ENCODE assay signal across 8 cellular contexts in the genomic region with DNA sequence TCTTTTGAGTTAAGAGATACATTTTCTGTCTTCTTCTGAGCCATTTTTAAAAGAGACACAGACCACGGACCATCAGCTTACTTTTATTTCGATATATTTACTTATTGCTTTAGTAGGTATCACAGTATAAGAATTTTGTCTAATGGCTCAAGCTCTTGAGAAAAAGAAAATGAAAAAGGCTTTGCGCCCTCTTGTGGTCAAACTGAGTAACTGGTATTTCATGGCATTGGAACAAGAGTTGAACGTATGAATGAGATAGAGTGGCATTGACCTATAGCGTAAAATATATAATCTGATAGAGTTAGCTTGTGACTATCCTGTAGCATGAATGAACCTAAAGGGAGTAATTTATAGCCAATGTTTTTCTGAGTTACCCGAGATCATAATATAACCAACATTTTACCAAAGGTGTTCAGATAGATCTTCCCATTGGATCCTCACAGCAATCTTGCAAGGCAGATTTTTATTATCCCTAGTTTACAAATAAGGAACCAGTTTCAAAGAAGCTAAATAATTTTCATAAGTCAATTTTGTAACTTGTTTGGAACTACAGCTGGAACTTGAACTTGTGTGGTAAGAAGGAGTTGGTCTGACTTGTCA.
A peak's percentile ranks its signal among the peaks of the same experiment; 100 is the strongest.
DNase-seq lines count a peak whose midpoint lies in the region; ATAC-seq, FAIRE-seq and TF ChIP-seq lines count a peak whose summit lies in the region.

No MANE protein-coding gene starts in this region.

- TF ChIP-seq POLR2A in HCT116 (IDR thresholded peaks at IDR 0.05; ENCODE audit: borderline replicate concordance, extremely low read depth, insufficient read depth, insufficient read length) = no peak

- no peaks in the 10 kb centered on the region for H3K9me3 Mint-ChIP-seq in brain
- no peaks in the 10 kb centered on the region for H3K9me3 Mint-ChIP-seq in stimulated activated naive CD8-positive, alpha-beta T cell treated with anti-CD3 and anti-CD28 coated beads, Interleukin-15, amount 100 ng/mL, for 72 hours

- no peaks in the 10 kb centered on the region for H3K36me3 ChIP-seq in HCT116 (ENCODE audit: control insufficient read depth in 1 of 2, insufficient read depth in 2 of 2, low read length in 2 of 2)

- DNase-seq in D721Med (ENCODE audit: insufficient read length, low spot score) (no peak), HCT116 (ENCODE audit: low read depth, low spot score) (peak; percentile 60), NCI-H82 treated with DMSO at 0.1 percent for 48 hours (lab: John Stamatoyannopoulos, UW; ENCODE audit: unreplicated experiment) (peak; percentile 35), iris pigment epithelial cell (ENCODE audit: low read depth) (peak; percentile 69)
- DNase-seq in stimulated activated naive CD4-positive, alpha-beta T cell treated with Interleukin-2 at 50 U/mL for 16 hours (lab: John Stamatoyannopoulos, UW) = peak; percentile 1
- DNase-seq in stimulated activated naive CD8-positive, alpha-beta T cell treated with anti-CD3 and anti-CD28 coated beads, Interleukin-15, amount 100 ng/mL, for 72 hours = no peak

- POLR2A ChIA-PET in HCT116 (lab: Charles Lee) = no interaction called here

- peak; percentile 83 for FAIRE-seq in D721Med (lab: Jason Lieb, UNC)

- no peaks in the 10 kb centered on the region for H3K4me1 Mint-ChIP-seq in brain
- peaks cover 5% of the 10 kb centered on the region for H3K4me1 Mint-ChIP-seq in stimulated activated naive CD8-positive, alpha-beta T cell treated with anti-CD3 and anti-CD28 coated beads, Interleukin-15, amount 100 ng/mL, for 72 hours

- H4K20me1 ChIP-seq in HCT116 (ENCODE audit: insufficient read depth) = no peaks in the 10 kb centered on the region

- RAD21 ChIA-PET in HCT116 (lab: Charles Lee; ENCODE audit: low non-redundant PET in 1 of 2, low total read pairs in 2 of 2, uncharacterized antibody in 2 of 2, unreplicated experiment in 2 of 2) = interaction anchor here (0.6 to 1.4 kb wide), 4 partner anchors 110 to 234 kb away, joined by 3 to 7 read pairs (median 4); no protein-coding TSS in a partner anchor

- H3K79me2 ChIP-seq in HCT116 (ENCODE audit: insufficient read depth, low read length) = no peaks in the 10 kb centered on the region

- no TSS peak for BruUV-seq in HCT116 (replicated peaks; lab: Mats Ljungman, UMichigan)

- TF ChIP-seq CTCF in D721Med (IDR thresholded peaks at IDR 0.05; ENCODE audit: insufficient read depth, missing control alignments) (peak; percentile 80), HCT116 (IDR thresholded peaks at IDR 0.05 in 2 of 3, conservative IDR thresholded peaks at IDR 0.05 in 1 of 3; ENCODE audit: borderline replicate concordance in 1 of 3, insufficient read depth in 1 of 3, low read depth in 2 of 3, low read length in 2 of 3) (peak; percentile 62 to 86 (median 65); a peak in 5 of 6 replicates), brain (conservative IDR thresholded peaks at IDR 0.05) (peak; percentile 80 to 81)

- peak; percentile 73 for TF ChIP-seq RAD21 in HCT116 (IDR thresholded peaks at IDR 0.05; ENCODE audit: low read depth)

- H3K4me1 ChIP-seq in HCT116 (ENCODE audit: control insufficient read depth in 1 of 2, insufficient read depth in 2 of 2, low read length in 2 of 2) = no peaks in the 10 kb centered on the region

- no peak overlapping the region for H3K27ac Mint-ChIP-seq in brain
- H3K27ac Mint-ChIP-seq in stimulated activated naive CD8-positive, alpha-beta T cell treated with anti-CD3 and anti-CD28 coated beads, Interleukin-15, amount 100 ng/mL, for 72 hours = no peak overlapping the region

- H2AFZ ChIP-seq in HCT116 (ENCODE audit: low read depth, low read length, poor library complexity, severe bottlenecking) = peak overlapping the region; percentile 49

- no peaks in the 10 kb centered on the region for H3K27me3 ChIP-seq in HCT116 (ENCODE audit: insufficient read depth, low read length)

- ATAC-seq in HCT116 = peak; percentile 82
- ATAC-seq in HG02840 (IDR thresholded peaks at IDR 0.05; ENCODE audit: low FRiP score, unreplicated experiment) = no peak
- ATAC-seq in stimulated activated naive CD8-positive, alpha-beta T cell treated with anti-CD3 and anti-CD28 coated beads, Interleukin-15, amount 100 ng/mL, for 72 hours = no peak

- H3K4me3 ChIP-seq in HCT116 (replicated peaks in 1 of 2; ENCODE audit: low read depth in 1 of 2, low read length in 2 of 2) = no peak overlapping the region

- CTCF ChIA-PET in HCT116 (lab: Charles Lee) = interaction anchor here (0.6 to 5.4 kb wide), 33 partner anchors 8 to 322 kb away, joined by 3 to 133 read pairs (median 4); no protein-coding TSS in a partner anchor

- H3K4me2 ChIP-seq in HCT116 (ENCODE audit: low read length) = no peak overlapping the region

- H3K36me3 Mint-ChIP-seq in brain = no peaks in the 10 kb centered on the region

- peaks cover 16% of the 10 kb centered on the region for H3K27me3 Mint-ChIP-seq in brain
- peaks cover 31% of the 10 kb centered on the region for H3K27me3 Mint-ChIP-seq in stimulated activated naive CD8-positive, alpha-beta T cell treated with anti-CD3 and anti-CD28 coated beads, Interleukin-15, amount 100 ng/mL, for 72 hours

- H3K27ac ChIP-seq in HCT116 (ENCODE audit: low read depth, low read length) = no peak overlapping the region

- H3K4me3 Mint-ChIP-seq in brain = no peak overlapping the region
- no peak overlapping the region for H3K4me3 Mint-ChIP-seq in stimulated activated naive CD8-positive, alpha-beta T cell treated with anti-CD3 and anti-CD28 coated beads, Interleukin-15, amount 100 ng/mL, for 72 hours

- intact Hi-C loops in HCT116 (cut with micrococcal nuclease) = loop anchor here (1.0 to 5.0 kb wide), 4 partner anchors 110 to 519 kb away; no protein-coding TSS in a partner anchor

- no peaks in the 10 kb centered on the region for H3K9me2 ChIP-seq in HCT116 (ENCODE audit: insufficient read depth)

- H3K9me3 ChIP-seq in HCT116 (ENCODE audit: control insufficient read depth in 1 of 2, insufficient read depth in 1 of 2, low read depth in 1 of 2, low read length in 2 of 2) = no peaks in the 10 kb centered on the region

- H3K9ac ChIP-seq in HCT116 (ENCODE audit: low read length) = no peak overlapping the region

TF ChIP-seq in HCT116, 20 proteins besides CTCF, POLR2A, EP300 and RAD21:
- TF ChIP-seq CBX3 (IDR thresholded peaks at IDR 0.05; ENCODE audit: low read depth) (0 out of 2 replicates have a peak, but pooled peaks have one; percentile 32), SRF (IDR thresholded peaks at IDR 0.05; ENCODE audit: low read depth) (no peak)

Comparison
In these comparisons a context has a peak if more than half of its experiments do, and no peak if none do; other contexts are left out.
1. DNase-seq: peak in HCT116 (single experiment), NCI-H82 treated with DMSO at 0.1 percent for 48 hours (single experiment), iris pigment epithelial cell (single experiment) and stimulated activated naive CD4-positive, alpha-beta T cell treated with Interleukin-2 at 50 U/mL for 16 hours (single experiment); none in D721Med (single experiment) and stimulated activated naive CD8-positive, alpha-beta T cell treated with anti-CD3 and anti-CD28 coated beads, Interleukin-15, amount 100 ng/mL, for 72 hours (0 of 2).
2. Peak in every context shown above with its lines, with median percentiles within 50 percentile points of each other: CTCF ChIP-seq.